ENCODE assay signal across 8 cellular contexts in genomic region chr1:155003766-155004351, GRCh38. TPM values are rescaled to one million over a fixed set of nuclear protein-coding genes. Genes with fewer than 3 reads are reported as not detected.
DNase-seq lines count a peak whose midpoint lies in the region; ATAC-seq and TF ChIP-seq lines count a peak whose summit lies in the region.

No MANE protein-coding gene starts in this region.

- peaks cover 29 to 78% of the 10 kb centered on the region in 2 donors for H3K4me1 Mint-ChIP-seq in natural killer cell

- H3K36me3 ChIP-seq in BLaER1: no peaks in the 10 kb centered on the region

- H3K27ac ChIP-seq in BLaER1: peak overlapping the region; percentile 98

- H4K20me1 ChIP-seq in BLaER1: peaks cover 16% of the 10 kb centered on the region; the same call in 1 of the 2 replicates

- no peaks in the 10 kb centered on the region for H3K27me3 Mint-ChIP-seq in natural killer cell (ENCODE audit: low read depth in 2 of 2)

- peak overlapping the region; percentile 100 for H3K4me2 ChIP-seq in BLaER1

- H3K9ac ChIP-seq in BLaER1: peak overlapping the region; percentile 95

- H3K9me3 ChIP-seq in BLaER1: no peaks in the 10 kb centered on the region

- TF ChIP-seq CTCF in HFF-Myc (IDR thresholded peaks at IDR 0.05; ENCODE audit: low read depth, low read length, missing control alignments): no peak
- TF ChIP-seq CTCF in WI38 (IDR thresholded peaks at IDR 0.05; ENCODE audit: low read depth, low read length): no peak
- TF ChIP-seq CTCF in fibroblast of the aortic adventitia (IDR thresholded peaks at IDR 0.05; ENCODE audit: insufficient read depth, low read length): no peak
- no peak for TF ChIP-seq CTCF in natural killer cell (IDR thresholded peaks at IDR 0.05)

- no peak for ATAC-seq in natural killer cell
- no peak for ATAC-seq in HG03045 (IDR thresholded peaks at IDR 0.05; ENCODE audit: unreplicated experiment)
- no peak for ATAC-seq in HG02840 (IDR thresholded peaks at IDR 0.05; ENCODE audit: low FRiP score, unreplicated experiment)

- peak overlapping the region; percentile 89 to 92 for H3K27ac Mint-ChIP-seq in natural killer cell

- DNase-seq in HFF-Myc (ENCODE audit: extremely low read depth, low read depth) (no peak), fibroblast of the aortic adventitia (ENCODE audit: low read depth) (no peak), natural killer cell (no peak), epidermal melanocyte (ENCODE audit: insufficient read length, low spot score) (no peak)

- no peaks in the 10 kb centered on the region for H3K9me3 Mint-ChIP-seq in natural killer cell

- no peaks in the 10 kb centered on the region for H3K27me3 ChIP-seq in BLaER1

- peak overlapping the region; percentile 95 for H3K4me3 ChIP-seq in BLaER1
- H3K4me3 ChIP-seq in HFF-Myc (replicated peaks; ENCODE audit: low read depth, low read length): peak overlapping the region; percentile 93
- H3K4me3 ChIP-seq in WI38 (ENCODE audit: low read depth, low read length): peak overlapping the region; percentile 87
- H3K4me3 ChIP-seq in fibroblast of the aortic adventitia (ENCODE audit: low read depth, low read length): peak overlapping the region; percentile 91

- H3K4me1 ChIP-seq in BLaER1: peaks cover 54% of the 10 kb centered on the region

- H3K4me3 Mint-ChIP-seq in natural killer cell: peak overlapping the region; percentile 95

- intact Hi-C loops in natural killer cell (cut with micrococcal nuclease): loop anchor here (5.0 kb wide), 2 partner anchors 58 to 447 kb away; partner anchors contain the start of genes EFNA4 and UBE2Q1

- H3K36me3 Mint-ChIP-seq in natural killer cell: no peaks in the 10 kb centered on the region

RNA-seq across cellular contexts. Expression of gene ZBTB7B, which starts 1.3 kb away (rescaled TPM):
- total RNA-seq in fibroblast of the aortic adventitia (ENCODE audit: low replicate concordance) (14.0 and 15.4 TPM in 2 replicates), natural killer cell (10 to 100 TPM; 61.2 to 75.4 (median 63.3) TPM)

RNA-seq across cellular contexts. Expression of gene LENEP, which starts 10.5 kb away (rescaled TPM):
- total RNA-seq in fibroblast of the aortic adventitia (ENCODE audit: low replicate concordance) (not detected in 2 replicates), natural killer cell (not detected)

RNA-seq across cellular contexts. Expression of gene FLAD1, which starts 20.7 kb away (rescaled TPM):
- total RNA-seq in fibroblast of the aortic adventitia (ENCODE audit: low replicate concordance) (5.2 and 17.7 TPM in 2 replicates), natural killer cell (10 to 100 TPM; 32.1 to 47.6 (median 38.7) TPM)

RNA-seq across cellular contexts. Expression of gene CKS1B, which starts 29.4 kb away (rescaled TPM):
- 24.0 and 80.7 TPM in 2 replicates for total RNA-seq in fibroblast of the aortic adventitia (ENCODE audit: low replicate concordance)
- 10 to 100 TPM in 2 of 3 donors, 1 to 10 TPM in 1; 8.5 to 13.0 (median 12.9) TPM for total RNA-seq in natural killer cell

RNA-seq across cellular contexts. Expression of gene DCST2, which starts 29.7 kb away (rescaled TPM):
- 0.09 TPM in 1 of 2 replicates, not detected in the other for total RNA-seq in fibroblast of the aortic adventitia (ENCODE audit: low replicate concordance)
- total RNA-seq in natural killer cell: under 1 TPM; 0.30 to 0.92 (median 0.32) TPM
